Comparison of ENCODE assay signal across 19 cellular contexts in the genomic region with DNA sequence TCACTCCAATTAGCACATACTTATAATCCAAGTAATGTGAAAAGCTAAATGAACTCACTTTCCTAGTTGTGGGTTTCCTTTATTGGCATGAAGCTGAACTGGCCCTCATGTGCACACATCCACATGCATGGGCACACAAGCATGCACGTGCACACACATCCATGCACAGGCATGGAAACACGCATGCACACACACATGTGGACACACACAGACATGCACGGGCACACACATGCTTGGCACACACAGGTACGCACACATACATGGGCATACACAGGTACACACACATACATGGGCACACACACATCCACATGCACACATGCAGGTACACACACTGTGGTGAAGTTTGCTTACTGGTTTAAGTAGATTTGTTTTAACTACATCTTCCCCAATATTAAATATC. TPM values are rescaled to one million over a fixed set of nuclear protein-coding genes. Genes with fewer than 3 reads are reported as not detected.
DNase-seq lines count a peak whose midpoint lies in the region; ATAC-seq, FAIRE-seq and TF ChIP-seq lines count a peak whose summit lies in the region.
"Had no signal": no experiment of that assay in that cellular context is flagged by ENCODE, and none has a peak within 500 bp of the region (broad histone marks: within the 10 kb centered on the region; RNA-seq: fewer than 3 reads in every experiment).

No MANE protein-coding gene starts in this region.

- peaks cover 31 to 48% of the 10 kb centered on the region in 2 experiments for H3K4me1 Mint-ChIP-seq in H9
- peaks cover 32% of the 10 kb centered on the region for H3K4me1 Mint-ChIP-seq in WTC11
- H3K4me1 Mint-ChIP-seq: CD8-positive, alpha-beta memory T cell had no signal

- no peaks in the 10 kb centered on the region for H4K20me1 ChIP-seq in H9 (ENCODE audit: control insufficient read depth, insufficient read depth, insufficient read length)
- H4K20me1 ChIP-seq in H1 (replicated peaks in 1 of 2; ENCODE audit: control insufficient read depth in 1 of 2, insufficient read depth in 2 of 2, low read length in 2 of 2) = peaks cover 1 to 11% of the 10 kb centered on the region in 2 experiments

- H3K23ac ChIP-seq in H9 (ENCODE audit: insufficient read length, low read depth, low read length) (peak overlapping the region; percentile 7), H1 (ENCODE audit: insufficient read length) (no peak overlapping the region)

- no peak overlapping the region for H2BK12ac ChIP-seq in H9 (ENCODE audit: insufficient read length, low read depth, low read length)
- peak overlapping the region; percentile 46; the same call in 1 of the 2 replicates for H2BK12ac ChIP-seq in H1 (ENCODE audit: low read depth, low read length)

- H3K27ac ChIP-seq in H9 (ENCODE audit: insufficient read length, low read depth, low read length) = no peak overlapping the region
- H3K27ac ChIP-seq in H1 (ENCODE audit: low read depth, low read length) = no peak overlapping the region
- no peak overlapping the region for H3K27ac ChIP-seq in spleen
- H3K27ac ChIP-seq in WERI-Rb-1 = no peak overlapping the region
- no peak overlapping the region for H3K27ac ChIP-seq in esophagus muscularis mucosa (replicated peaks in 1 of 4)

- H3K4me3 ChIP-seq in H1 (ENCODE audit: extremely low read depth in 1 of 4, insufficient read depth in 2 of 4, low read depth in 3 of 4, low read length in 4 of 4) (no peak overlapping the region), spleen (no peak overlapping the region), WERI-Rb-1 (ENCODE audit: low read depth, low read length) (no peak overlapping the region), esophagus muscularis mucosa (no peak overlapping the region)
- H3K4me3 ChIP-seq: GM12878, GM23338, HAP-1 had no signal

- H2BK120ac ChIP-seq in H9 (ENCODE audit: low read depth, low read length, poor library complexity, severe bottlenecking) (no peak overlapping the region), H1 (replicated peaks; ENCODE audit: low read depth, low read length) (peak overlapping the region; percentile 69)

- TF ChIP-seq CTCF in H9 (conservative IDR thresholded peaks at IDR 0.05) = no peak
- no peak for TF ChIP-seq CTCF in WTC11 (IDR thresholded peaks at IDR 0.05)
- no peak for TF ChIP-seq CTCF in H1 (IDR thresholded peaks at IDR 0.05; ENCODE audit: control extremely low read depth in 1 of 3, insufficient read depth in 1 of 3, low read depth in 1 of 3, low read length in 3 of 3)
- no peak for TF ChIP-seq CTCF in spleen (IDR thresholded peaks at IDR 0.05 in 8 of 11, conservative IDR thresholded peaks at IDR 0.05 in 3 of 11)
- no peak for TF ChIP-seq CTCF in WERI-Rb-1 (IDR thresholded peaks at IDR 0.05; ENCODE audit: low read depth, low read length)
- no peak for TF ChIP-seq CTCF in esophagus muscularis mucosa (IDR thresholded peaks at IDR 0.05)

- H4K91ac ChIP-seq in H9 (ENCODE audit: insufficient read length, low read depth, low read length) (no peak overlapping the region), H1 (replicated peaks; ENCODE audit: insufficient read length, low read length) (peak overlapping the region; percentile 96)

- H2BK5ac ChIP-seq in H9 (ENCODE audit: insufficient read length, low read length) = no peak overlapping the region
- peak overlapping the region; percentile 2; the same call in 1 of the 2 replicates for H2BK5ac ChIP-seq in H1 (ENCODE audit: low read depth, low read length)

- H2BK20ac ChIP-seq in H9 (ENCODE audit: low read depth, low read length, poor library complexity, severe bottlenecking) (no peak overlapping the region), H1 (ENCODE audit: low read length) (no peak overlapping the region)

- POLR2A ChIA-PET in WTC11 (lab: Charles Lee) = no interaction called here
- POLR2A ChIA-PET in H1 (lab: Charles Lee; ENCODE audit: partially characterized antibody) = interaction anchor here (1.1 kb wide), 1 partner anchor 23 kb away, joined by 4 read pairs; no protein-coding TSS in a partner anchor

- H2BK15ac ChIP-seq in H9 (ENCODE audit: low read depth, low read length) (no peak overlapping the region), H1 (ENCODE audit: low read length) (peak overlapping the region; percentile 76; the same call in 1 of the 2 replicates)

- H3K27ac Mint-ChIP-seq in H9 (peak overlapping the region in 1 of 3 experiments; percentile 88; a peak in 1 of 7 replicates), WTC11 (no peak overlapping the region)
- H3K27ac Mint-ChIP-seq: CD8-positive, alpha-beta memory T cell; GM23338; HFFc6 had no signal

- TF ChIP-seq POLR2A in H1 (IDR thresholded peaks at IDR 0.05; ENCODE audit: control extremely low read depth in 1 of 2, low read depth in 2 of 2, low read length in 2 of 2) = no peak
- TF ChIP-seq POLR2A in spleen (IDR thresholded peaks at IDR 0.05) = no peak
- no peak for TF ChIP-seq POLR2A in esophagus muscularis mucosa (IDR thresholded peaks at IDR 0.05; ENCODE audit: low read depth)

- H3K27me3 Mint-ChIP-seq in H9 (ENCODE audit: low read depth) (peaks cover 1% of the 10 kb centered on the region; the same call in 1 of the 2 replicates), WTC11 (ENCODE audit: low read depth) (no peaks in the 10 kb centered on the region)
- H3K27me3 Mint-ChIP-seq: CD8-positive, alpha-beta memory T cell had no signal

- no peaks in the 10 kb centered on the region for H3K9me3 ChIP-seq in H9 (ENCODE audit: control insufficient read depth, low read depth, low read length)
- no peaks in the 10 kb centered on the region for H3K9me3 ChIP-seq in H1 (ENCODE audit: insufficient read depth in 2 of 2, low read depth in 1 of 2, low read length in 1 of 2)
- H3K9me3 ChIP-seq in spleen = no peaks in the 10 kb centered on the region
- no peaks in the 10 kb centered on the region for H3K9me3 ChIP-seq in WERI-Rb-1 (ENCODE audit: severe bottlenecking)
- H3K9me3 ChIP-seq in esophagus muscularis mucosa = no peaks in the 10 kb centered on the region
- H3K9me3 ChIP-seq: BE2C, HAP-1 had no signal

- no peak overlapping the region for H4K8ac ChIP-seq in H9 (replicated peaks; ENCODE audit: insufficient read length, low read depth, low read length)
- H4K8ac ChIP-seq in H1 (ENCODE audit: extremely low read depth, insufficient read depth, low read length) = no peak overlapping the region

- H3K18ac ChIP-seq in H9 (ENCODE audit: insufficient read length, low read depth, low read length) (no peak overlapping the region), H1 (ENCODE audit: extremely low read depth, low read length) (peak overlapping the region; percentile 11; the same call in 1 of the 2 replicates)

- no peak overlapping the region for H3K56ac ChIP-seq in H9 (ENCODE audit: insufficient read length, low read depth, low read length)
- no peak overlapping the region for H3K56ac ChIP-seq in H1 (replicated peaks; ENCODE audit: insufficient read length, low read depth, low read length)

- H3T11ph ChIP-seq in H9 (ENCODE audit: low read length) = no peak overlapping the region

- H3K23me2 ChIP-seq in H9 (ENCODE audit: insufficient read length, low read depth, low read length, poor library complexity, severe bottlenecking) (no peaks in the 10 kb centered on the region), H1 (ENCODE audit: low read depth, low read length) (peaks cover 4% of the 10 kb centered on the region; the same call in 1 of the 2 replicates)

- no peaks in the 10 kb centered on the region for H3K79me1 ChIP-seq in H9 (ENCODE audit: insufficient read depth, low read depth, low read length, poor library complexity, severe bottlenecking)
- H3K79me1 ChIP-seq in H1 (ENCODE audit: low read depth, low read length) = peaks cover 4% of the 10 kb centered on the region; the same call in 1 of the 2 replicates

- H3K79me2 ChIP-seq in H9 (ENCODE audit: insufficient read depth, low read length) = no peaks in the 10 kb centered on the region
- peaks cover 0 to 12% of the 10 kb centered on the region in 2 experiments; a peak in 2 of 4 replicates for H3K79me2 ChIP-seq in H1 (ENCODE audit: control insufficient read depth in 1 of 2, insufficient read depth in 2 of 2, low read length in 2 of 2)

- CTCF ChIA-PET in WTC11 (lab: Charles Lee) (interaction anchor here (1.1 to 1.5 kb wide), 3 partner anchors 22 to 288 kb away, joined by 3 to 4 read pairs (median 4); no protein-coding TSS in a partner anchor), H1 (lab: Charles Lee; ENCODE audit: partially characterized antibody) (interaction anchor here (1.1 to 2.4 kb wide), 5 partner anchors 10 to 190 kb away, joined by 3 to 6 read pairs (median 3); no protein-coding TSS in a partner anchor)

- no peak for TF ChIP-seq RAD21 in H1 (IDR thresholded peaks at IDR 0.05 in 1 of 2, conservative IDR thresholded peaks at IDR 0.05 in 1 of 2; ENCODE audit: low read depth in 2 of 2, low read length in 2 of 2)

- peaks cover 14% of the 10 kb centered on the region for H3K4me1 ChIP-seq in H9 (ENCODE audit: insufficient read depth, low read length)
- peaks cover 8 to 23% (median 18%) of the 10 kb centered on the region in 4 experiments for H3K4me1 ChIP-seq in H1 (replicated peaks in 1 of 4; ENCODE audit: control insufficient read depth in 3 of 4, insufficient read depth in 4 of 4, low read length in 3 of 4)
- H3K4me1 ChIP-seq in spleen = no peaks in the 10 kb centered on the region
- H3K4me1 ChIP-seq in esophagus muscularis mucosa = peaks cover 0 to 4% (median 0%) of the 10 kb centered on the region in 4 donors
- H3K4me1 ChIP-seq: HAP-1 had no signal

- H4K5ac ChIP-seq in H9 (ENCODE audit: insufficient read length, low read depth, low read length) = no peak overlapping the region
- no peak overlapping the region for H4K5ac ChIP-seq in H1 (ENCODE audit: insufficient read length, low read depth, low read length)

- H2AK5ac ChIP-seq in H9 (ENCODE audit: insufficient read length, low read length) = no peak overlapping the region
- peak overlapping the region; percentile 32; the same call in 1 of the 2 replicates for H2AK5ac ChIP-seq in H1 (ENCODE audit: low read depth, low read length)

- TF ChIP-seq EP300 in H1 (IDR thresholded peaks at IDR 0.05; ENCODE audit: borderline replicate concordance in 1 of 2, low read depth in 2 of 2, low read length in 2 of 2) (no peak), esophagus muscularis mucosa (IDR thresholded peaks at IDR 0.05) (no peak)

- intact Hi-C loops in spleen (cut with DNase I; ENCODE audit: low total_unique reads) (no loop called here), esophagus muscularis mucosa (cut with DNase I) (no loop called here)

- WGBS in H9 (ENCODE audit: extremely low coverage, insufficient read length, low lambda C conversion rate) = no CpG with 5 or more reads among the region's 4 CpGs
- WGBS in H1 (ENCODE audit: extremely low coverage in 1 of 2, insufficient coverage in 1 of 2, insufficient read length in 1 of 2, insufficient replicate concordance in 2 of 2, low coverage in 1 of 2, low lambda C conversion rate in 2 of 2, missing lambda C conversion rate in 1 of 2), 2 experiments = 88% methylated on average over 4 of the region's 4 CpGs; no CpG with 5 or more reads in 1 of the 2 experiments
- 78 to 96% (median 94%) methylated on average over 4 of the region's 4 CpGs for WGBS in spleen, 5 donors
- 96% methylated on average over 4 of the region's 4 CpGs for WGBS in esophagus muscularis mucosa

- H2AFZ ChIP-seq in H9 (ENCODE audit: low read length) (no peak overlapping the region), H1 (ENCODE audit: low read length) (no peak overlapping the region)
- H2AFZ ChIP-seq: GM23338 had no signal

- no peak overlapping the region for H3K4me3 Mint-ChIP-seq in H9
- H3K4me3 Mint-ChIP-seq in WTC11 = no peak overlapping the region
- H3K4me3 Mint-ChIP-seq: CD8-positive, alpha-beta memory T cell; HFFc6 had no signal

- peaks cover 0 to 16% (median 14%) of the 10 kb centered on the region in 3 experiments; a peak in 6 of 7 replicates for H3K36me3 Mint-ChIP-seq in H9 (ENCODE audit: insufficient read depth in 1 of 3, low read depth in 3 of 3)
- H3K36me3 Mint-ChIP-seq in WTC11 = peaks cover 4% of the 10 kb centered on the region; the same call in 1 of the 2 replicates
- H3K36me3 Mint-ChIP-seq: CD8-positive, alpha-beta memory T cell had no signal

- H3K9ac ChIP-seq in H9 (ENCODE audit: extremely low read depth, insufficient read length, low read length) (no peak overlapping the region), H1 (replicated peaks in 1 of 4; ENCODE audit: extremely low read depth in 1 of 4, low read depth in 3 of 4, low read length in 3 of 4) (no peak overlapping the region)

- peaks cover 0 to 11% (median 5%) of the 10 kb centered on the region in 4 experiments; a peak in 3 of 8 replicates for H3K36me3 ChIP-seq in H1 (ENCODE audit: control insufficient read depth in 2 of 4, insufficient read depth in 4 of 4, low read length in 3 of 4)
- H3K36me3 ChIP-seq in spleen = no peaks in the 10 kb centered on the region
- peaks cover 2% of the 10 kb centered on the region for H3K36me3 ChIP-seq in WERI-Rb-1
- H3K36me3 ChIP-seq in esophagus muscularis mucosa = no peaks in the 10 kb centered on the region
- H3K36me3 ChIP-seq: BE2C, HAP-1 had no signal

- no peak overlapping the region for H3K4ac ChIP-seq in H9 (ENCODE audit: low read depth, low read length)
- peak overlapping the region; percentile 98 for H3K4ac ChIP-seq in H1 (replicated peaks; ENCODE audit: insufficient read length, low read depth, low read length)

- no peak overlapping the region for H3K14ac ChIP-seq in H9 (ENCODE audit: insufficient read depth, low read length)
- H3K14ac ChIP-seq in H1 (ENCODE audit: insufficient read length) = no peak overlapping the region

- ATAC-seq in WTC11 = no peak
- ATAC-seq: GM12878 had no signal

- H3K9me3 Mint-ChIP-seq in H9 (no peaks in the 10 kb centered on the region; a peak in 1 of 5 replicates), WTC11 (no peaks in the 10 kb centered on the region)
- H3K9me3 Mint-ChIP-seq: CD8-positive, alpha-beta memory T cell; GM23338; HFFc6 had no signal

- FAIRE-seq in H1 (lab: Jason Lieb, UNC) = no peak
- FAIRE-seq: A204.1, GM12878, GM18507 had no signal

- DNase-seq in H9 = peak; percentile 20
- no peak for DNase-seq in WTC11 (ENCODE audit: low spot score)
- no peak for DNase-seq in H1 (ENCODE audit: low read depth in 1 of 2, low spot score in 2 of 2)
- peak; percentile 40 for DNase-seq in spleen
- no peak for DNase-seq in NCI-H146 treated with DMSO at 0.1 percent for 48 hours (lab: John Stamatoyannopoulos, UW; ENCODE audit: unreplicated experiment)
- no peak for DNase-seq in WERI-Rb-1
- DNase-seq in esophagus muscularis mucosa (ENCODE audit: extremely low spot score) = no peak
- DNase-seq: BE2C; CD8-positive, alpha-beta memory T cell; DMS 273 treated with DMSO at 0.1 percent for 48 hours; DMS79; HFFc6; KBM-7 had no signal

- no peaks in the 10 kb centered on the region for H3K27me3 ChIP-seq in H9 (ENCODE audit: insufficient read depth, low read length)
- no peaks in the 10 kb centered on the region for H3K27me3 ChIP-seq in H1 (replicated peaks in 1 of 4; ENCODE audit: control insufficient read depth in 3 of 4, extremely low read depth in 1 of 4, insufficient read depth in 3 of 4, low read length in 3 of 4)
- H3K27me3 ChIP-seq in spleen (replicated peaks in 1 of 7) = no peaks in the 10 kb centered on the region
- H3K27me3 ChIP-seq in WERI-Rb-1 (ENCODE audit: insufficient read depth, low read depth, severe bottlenecking) = no peaks in the 10 kb centered on the region
- H3K27me3 ChIP-seq in esophagus muscularis mucosa = no peaks in the 10 kb centered on the region
- H3K27me3 ChIP-seq: BE2C had no signal

- no peak overlapping the region for H3K4me2 ChIP-seq in H9 (ENCODE audit: insufficient read depth, insufficient read length, low read length)
- H3K4me2 ChIP-seq in H1 (ENCODE audit: insufficient read depth in 1 of 2, low read depth in 2 of 2, low read length in 2 of 2) = peak overlapping the region; percentile 15 to 70; a peak in 2 of 4 replicates

RNA-seq across cellular contexts. Expression of gene SYNDIG1, which starts 23.8 kb away (rescaled TPM):
- total RNA-seq in H9 (2021) (4.7 and 5.4 TPM in 2 replicates), WTC11 (2021) (5.0 to 6.4 TPM (median 6.0 TPM) in 3 replicates), spleen (1 to 10 TPM in 5 of 7 donors, under 1 TPM in 2; 0.70 to 3.5 (median 1.4) TPM), esophagus muscularis mucosa (not detected)
- 5.9 and 6.5 TPM in 2 replicates for total RNA-seq in H1 (2021; fragmentation: NEBNext Ultra II Directional; extraction: Animal tissue kit (Norgen Biotek cat#: 25700))
- polyA plus RNA-seq in H1 (2011; rRNA removed) (7.8 and 9.1 TPM in 2 replicates), spleen (1 to 10 TPM; 1.2 to 1.4 (median 1.2) TPM)
- 7.3 TPM for polyA plus RNA-seq in H1 (2011; cell fraction: cytosol; rRNA removed)
- 12.8 TPM for polyA plus RNA-seq in H1 (2011; cell fraction: nucleus; rRNA removed)
- polyA plus RNA-seq in H1 (2012, experiment 1 of 2) = 8.3 to 8.8 TPM (median 8.6 TPM) in 4 replicates
- polyA plus RNA-seq in H1 (2012, experiment 2 of 2) = 8.3 TPM
- 1.5 TPM for polyA plus RNA-seq in H1 (2013, experiment 1 of 2)
- polyA plus RNA-seq in H1 (2013, experiment 2 of 2) = 1.2 TPM
- polyA minus RNA-seq in H1 (2011; rRNA and poly(A)+ RNA removed) = 11.7 and 14.3 TPM in 2 replicates
- 4.0 TPM for polyA minus RNA-seq in H1 (2011; cell fraction: cytosol; rRNA and poly(A)+ RNA removed)
- 16.0 TPM for polyA minus RNA-seq in H1 (2011; cell fraction: nucleus; rRNA and poly(A)+ RNA removed)
- total RNA-seq: CD8-positive, alpha-beta memory T cell; G401; GM12878 had no signal
- polyA plus RNA-seq: CD8-positive, alpha-beta memory T cell; GM12878 had no signal

Comparison
In these comparisons a context has a peak if more than half of its experiments do, and no peak if none do; other contexts are left out.
1. DNase-seq: peak in H9 (single experiment) and spleen (single experiment); none in WTC11 (single experiment), H1 (0 of 2), NCI-H146 treated with DMSO at 0.1 percent for 48 hours (single experiment), WERI-Rb-1 (single experiment) and esophagus muscularis mucosa (single experiment).